1 cellular context compared by ENCODE assay signal in genomic region chr5:112795342-112795741, GRCh38.
TF ChIP-seq lines count a peak whose summit lies in the region.

No MANE protein-coding gene starts in this region.

TF ChIP-seq in H1, 55 proteins besides CTCF, POLR2A, EP300 and RAD21:
- peak; percentile 12; the same call in 1 of the 2 replicates for TF ChIP-seq TEAD4 (IDR thresholded peaks at IDR 0.05; ENCODE audit: low read depth, low read length)
- TF ChIP-seq ATF3 (IDR thresholded peaks at IDR 0.05; ENCODE audit: insufficient read depth, low read depth, low read length), result no peak
